In the genomic region with DNA sequence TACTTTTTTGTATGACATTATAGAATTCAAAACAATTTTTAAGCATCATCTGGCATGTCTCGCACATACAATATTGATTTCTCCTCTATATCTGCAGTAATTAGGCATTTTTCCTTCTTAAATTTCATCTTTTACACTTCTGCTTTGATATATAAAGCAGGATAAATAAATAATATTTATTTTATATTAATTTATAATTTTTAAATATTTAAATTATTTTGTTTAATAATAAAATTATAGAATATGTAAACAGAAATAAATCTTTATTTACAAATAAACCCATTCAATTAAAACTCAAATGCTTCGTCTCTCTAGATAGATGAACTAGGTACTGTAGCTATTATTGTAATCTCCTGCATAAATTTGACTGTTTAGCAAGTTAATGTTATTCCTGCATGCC, we compare ENCODE assay signal across 27 cellular contexts.
"Had no signal": no experiment of that assay in that cellular context is flagged by ENCODE, and none has a peak within 500 bp of the region (broad histone marks: within the 10 kb centered on the region; RNA-seq: fewer than 3 reads in every experiment).

No MANE protein-coding gene starts in this region.

- ATAC-seq: activated CD4-positive, CD25-positive, alpha-beta regulatory T cell treated with anti-CD3 and anti-CD28 coated beads, Interleukin-2, amount 50 U/mL, for 24 hours; gastrocnemius medialis; mucosa of descending colon; natural killer cell treated with Interleukin-12 subunit alpha and Interleukin-12 subunit beta and Interleukin-15 and Interleukin-18, amount 100 ng/mL, for 72 hours; psoas muscle; stimulated activated memory B cell treated with anti-CD40 and anti-IgM and Interleukin-4, amounts not matched to agents 10 μg/mL and 1 μg/mL and 100 μg/mL, for 72 hours; stimulated activated naive CD8-positive, alpha-beta T cell treated with anti-CD3 and anti-CD28 coated beads, Interleukin-15, amount 100 ng/mL, for 72 hours; upper lobe of right lung had no signal

- H3K27me3 ChIP-seq: gastrocnemius medialis, sigmoid colon, upper lobe of right lung had no signal

- H2AFZ ChIP-seq: parathyroid adenoma had no signal

- H3K36me3 ChIP-seq: gastrocnemius medialis, left ventricle myocardium inferior, sigmoid colon, upper lobe of right lung had no signal

- H3K4me2 ChIP-seq: smooth muscle cell had no signal

- H3K4me1 ChIP-seq: gastrocnemius medialis, left ventricle myocardium inferior, parathyroid adenoma, psoas muscle, sigmoid colon, upper lobe of right lung had no signal

- H3K9ac ChIP-seq: parathyroid adenoma had no signal

- H3K27ac ChIP-seq: epithelial cell of prostate, gastrocnemius medialis, left ventricle myocardium inferior, parathyroid adenoma, psoas muscle, sigmoid colon, upper lobe of right lung had no signal

- H3K9me3 ChIP-seq: gastrocnemius medialis, psoas muscle, upper lobe of right lung had no signal

- H3K4me3 ChIP-seq: gastrocnemius medialis, left ventricle myocardium inferior, lung, mucosa of descending colon, psoas muscle, sigmoid colon, smooth muscle cell, upper lobe of right lung had no signal

- H3K79me2 ChIP-seq: parathyroid adenoma had no signal

- DNase-seq: activated CD4-positive, alpha-beta T cell treated with anti-CD3 and anti-CD28 coated beads for 48 hours; activated CD4-positive, alpha-beta T cell treated with anti-CD3 and anti-CD28 coated beads, Interleukin-2, amount 50 U/mL, for 48 hours; activated CD8-positive, alpha-beta memory T cell treated with anti-CD3 and anti-CD28 coated beads for 24 hours; activated gamma-delta T cell; activated naive CD4-positive, alpha-beta T cell treated with anti-CD3 and anti-CD28 coated beads, Interleukin-2, amount 50 U/mL, for 16 hours; amniotic stem cell; central memory CD4-positive, alpha-beta T cell; dermis blood vessel endothelial cell; effector CD4-positive, alpha-beta T cell; gastrocnemius medialis; mucosa of descending colon; psoas muscle; sigmoid colon; stimulated activated CD4-positive, alpha-beta T cell treated with anti-CD3 and anti-CD28 coated beads, Interleukin-1b, Interleukin-23, amount 100 ng/mL, for 48 hours; stimulated activated CD4-positive, alpha-beta T cell treated with anti-CD3 and anti-CD28 coated beads, Interleukin-4, amount 100 ng/mL, for 4 hours; stimulated activated CD8-positive, alpha-beta memory T cell treated with anti-CD3 and anti-CD28 coated beads, Interleukin-4, amount 100 ng/mL, for 48 hours; stimulated activated naive CD8-positive, alpha-beta T cell treated with anti-CD3 and anti-CD28 coated beads, Interleukin-15, amount 100 ng/mL, for 72 hours; T-helper 1 cell had no signal
